Comparison of ENCODE assay signal across 1 cellular context in the genomic region with DNA sequence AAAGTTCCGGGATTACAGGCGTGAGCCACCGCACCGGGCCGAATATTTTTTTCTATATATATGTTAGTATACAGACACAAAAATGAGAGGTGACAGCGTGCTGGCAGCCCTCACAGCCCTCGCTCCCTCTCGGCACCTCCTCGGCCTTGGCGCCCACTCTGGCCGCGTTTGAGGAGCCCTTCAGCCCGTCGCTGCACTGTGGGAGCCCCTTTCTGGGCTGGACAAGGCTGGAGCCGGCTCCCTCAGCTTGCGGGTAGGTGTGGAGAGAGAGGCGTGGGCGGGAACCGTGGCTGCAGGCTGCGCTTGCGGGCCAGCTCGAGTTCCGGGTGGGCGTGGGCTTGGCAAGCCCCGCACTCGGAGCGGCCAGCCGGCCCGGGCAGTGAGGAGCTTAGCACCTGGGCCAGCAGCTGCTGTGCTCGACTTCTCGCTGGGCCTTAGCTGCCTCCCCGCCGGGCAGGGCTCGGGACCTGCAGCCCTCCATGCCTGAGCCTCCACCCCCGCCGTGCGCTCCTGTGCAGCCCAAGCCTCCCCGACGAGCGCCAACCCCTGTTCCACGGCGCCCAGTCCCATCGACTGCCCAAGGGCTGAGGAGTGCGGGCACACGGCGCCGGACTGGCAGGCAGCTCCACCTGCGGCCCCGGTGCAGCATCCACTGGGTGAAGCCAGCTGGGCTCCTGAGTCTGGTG.
TF ChIP-seq lines count a peak whose summit lies in the region.

No MANE protein-coding gene starts in this region.

TF ChIP-seq in K562, 482 proteins besides CTCF, POLR2A, EP300 and RAD21:
- TF ChIP-seq, protein P1, sequence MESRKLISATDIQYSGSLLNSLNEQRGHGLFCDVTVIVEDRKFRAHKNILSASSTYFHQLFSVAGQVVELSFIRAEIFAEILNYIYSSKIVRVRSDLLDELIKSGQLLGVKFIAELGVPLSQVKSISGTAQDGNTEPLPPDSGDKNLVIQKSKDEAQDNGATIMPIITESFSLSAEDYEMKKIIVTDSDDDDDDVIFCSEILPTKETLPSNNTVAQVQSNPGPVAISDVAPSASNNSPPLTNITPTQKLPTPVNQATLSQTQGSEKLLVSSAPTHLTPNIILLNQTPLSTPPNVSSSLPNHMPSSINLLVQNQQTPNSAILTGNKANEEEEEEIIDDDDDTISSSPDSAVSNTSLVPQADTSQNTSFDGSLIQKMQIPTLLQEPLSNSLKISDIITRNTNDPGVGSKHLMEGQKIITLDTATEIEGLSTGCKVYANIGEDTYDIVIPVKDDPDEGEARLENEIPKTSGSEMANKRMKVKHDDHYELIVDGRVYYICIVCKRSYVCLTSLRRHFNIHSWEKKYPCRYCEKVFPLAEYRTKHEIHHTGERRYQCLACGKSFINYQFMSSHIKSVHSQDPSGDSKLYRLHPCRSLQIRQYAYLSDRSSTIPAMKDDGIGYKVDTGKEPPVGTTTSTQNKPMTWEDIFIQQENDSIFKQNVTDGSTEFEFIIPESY (CRISPR knock-in tag; IDR thresholded peaks at IDR 0.05), result 0 out of 2 replicates have a peak, but pooled peaks have one; percentile 25
- TF ChIP-seq ZNF707 (CRISPR knock-in tag; conservative IDR thresholded peaks at IDR 0.05), result no peak
TF ChIP-seq in K562: peak in this region for 1.
